ENCODE assay signal across 7 cellular contexts in genomic region chr5:54243483-54244080, GRCh38.
DNase-seq lines count a peak whose midpoint lies in the region; ATAC-seq and TF ChIP-seq lines count a peak whose summit lies in the region.

No MANE protein-coding gene starts in this region.

- H3K36me3 ChIP-seq in DND-41 (ENCODE audit: insufficient read depth, low read length): no peaks in the 10 kb centered on the region
- no peaks in the 10 kb centered on the region for H3K36me3 ChIP-seq in spleen

- peak; percentile 68 for TF ChIP-seq CTCF in DND-41 (IDR thresholded peaks at IDR 0.05; ENCODE audit: borderline replicate concordance, extremely low read depth, low read length, poor library complexity, severe bottlenecking)
- peak; percentile 81 for TF ChIP-seq CTCF in glutamatergic neuron (IDR thresholded peaks at IDR 0.05; ENCODE audit: partially characterized antibody, unreplicated experiment)
- TF ChIP-seq CTCF in spleen (IDR thresholded peaks at IDR 0.05 in 8 of 11, conservative IDR thresholded peaks at IDR 0.05 in 3 of 11): peak; percentile 24 to 75 (median 56)

- no peaks in the 10 kb centered on the region for H3K4me1 Mint-ChIP-seq in activated CD4-positive, alpha-beta T cell treated with anti-CD3 and anti-CD28 coated beads, Interleukin-2, amount 10 ng/mL, durations not matched to agents 24 days and 14 days
- H3K4me1 Mint-ChIP-seq in glutamatergic neuron (ENCODE audit: low read depth, unreplicated experiment): no peaks in the 10 kb centered on the region

- H3K27me3 ChIP-seq in DND-41 (ENCODE audit: insufficient read depth, low read length, poor library complexity) (no peaks in the 10 kb centered on the region), spleen (replicated peaks in 1 of 7) (no peaks in the 10 kb centered on the region)

- no peaks in the 10 kb centered on the region for H3K4me1 ChIP-seq in DND-41 (ENCODE audit: insufficient read depth, low read length)
- peaks cover 0 to 31% (median 16%) of the 10 kb centered on the region in 6 donors for H3K4me1 ChIP-seq in spleen

- TF ChIP-seq POLR2A in spleen (IDR thresholded peaks at IDR 0.05): no peak

- H2AFZ ChIP-seq in DND-41 (ENCODE audit: low read depth, low read length): no peak overlapping the region

- H3K4me3 ChIP-seq in DND-41 (ENCODE audit: low read depth in 1 of 2, low read length in 2 of 2) (no peak overlapping the region), spleen (no peak overlapping the region)

- ATAC-seq in DND-41 (ENCODE audit: insufficient read depth, low read depth) (no peak), GM21367 (IDR thresholded peaks at IDR 0.05; ENCODE audit: unreplicated experiment) (peak; percentile 53), GM19467 (IDR thresholded peaks at IDR 0.05; ENCODE audit: unreplicated experiment) (no peak)

- intact Hi-C loops in activated CD4-positive, alpha-beta T cell treated with anti-CD3 and anti-CD28 coated beads, Interleukin-2, amount 10 ng/mL, durations not matched to agents 24 days and 14 days (cut with micrococcal nuclease): loop anchor here (1.0 kb wide), 2 partner anchors 175 to 246 kb away; no protein-coding TSS in a partner anchor
- intact Hi-C loops in spleen (cut with DNase I; ENCODE audit: low total_unique reads): loop anchor here (10.0 kb wide), 1 partner anchor 241 kb away; no protein-coding TSS in a partner anchor

- no peaks in the 10 kb centered on the region for H3K79me2 ChIP-seq in DND-41 (ENCODE audit: insufficient read depth, low read length)

- no peaks in the 10 kb centered on the region for H4K20me1 ChIP-seq in DND-41 (ENCODE audit: insufficient read depth, low read length)

- H3K9me3 Mint-ChIP-seq in activated CD4-positive, alpha-beta T cell treated with anti-CD3 and anti-CD28 coated beads, Interleukin-2, amount 10 ng/mL, durations not matched to agents 24 days and 14 days: no peaks in the 10 kb centered on the region
- H3K9me3 Mint-ChIP-seq in glutamatergic neuron (ENCODE audit: unreplicated experiment): no peaks in the 10 kb centered on the region

- DNase-seq in DND-41: peak; percentile 13
- peak; percentile 21 for DNase-seq in MV-4-11 (lab: John Stamatoyannopoulos, UW)
- DNase-seq in activated CD4-positive, alpha-beta T cell treated with anti-CD3 and anti-CD28 coated beads, Interleukin-2, amount 10 ng/mL, durations not matched to agents 24 days and 14 days: peak; percentile 77
- DNase-seq in glutamatergic neuron: peak; percentile 49
- no peak for DNase-seq in spleen

- no peak overlapping the region for H3K4me3 Mint-ChIP-seq in activated CD4-positive, alpha-beta T cell treated with anti-CD3 and anti-CD28 coated beads, Interleukin-2, amount 10 ng/mL, durations not matched to agents 24 days and 14 days
- H3K4me3 Mint-ChIP-seq in glutamatergic neuron (ENCODE audit: unreplicated experiment): no peak overlapping the region

- no peak overlapping the region for H3K4me2 ChIP-seq in DND-41 (ENCODE audit: insufficient read depth, low read length)

- no peaks in the 10 kb centered on the region for H3K9me3 ChIP-seq in DND-41 (ENCODE audit: insufficient read depth, low read length, severe bottlenecking)
- no peaks in the 10 kb centered on the region for H3K9me3 ChIP-seq in spleen

- no peaks in the 10 kb centered on the region for H3K36me3 Mint-ChIP-seq in activated CD4-positive, alpha-beta T cell treated with anti-CD3 and anti-CD28 coated beads, Interleukin-2, amount 10 ng/mL, durations not matched to agents 24 days and 14 days (ENCODE audit: low read depth)
- H3K36me3 Mint-ChIP-seq in glutamatergic neuron (ENCODE audit: unreplicated experiment): no peaks in the 10 kb centered on the region

- no peak overlapping the region for H3K27ac Mint-ChIP-seq in activated CD4-positive, alpha-beta T cell treated with anti-CD3 and anti-CD28 coated beads, Interleukin-2, amount 10 ng/mL, durations not matched to agents 24 days and 14 days
- H3K27ac Mint-ChIP-seq in glutamatergic neuron (ENCODE audit: unreplicated experiment): no peak overlapping the region

- WGBS in spleen, 5 donors: 55 to 73% (median 67%) methylated on average over 4 of the region's 4 CpGs

- H3K9ac ChIP-seq in DND-41 (ENCODE audit: low read depth, low read length): no peak overlapping the region

- H3K27me3 Mint-ChIP-seq in activated CD4-positive, alpha-beta T cell treated with anti-CD3 and anti-CD28 coated beads, Interleukin-2, amount 10 ng/mL, durations not matched to agents 24 days and 14 days: peaks cover 5% of the 10 kb centered on the region
- H3K27me3 Mint-ChIP-seq in glutamatergic neuron (ENCODE audit: unreplicated experiment): no peaks in the 10 kb centered on the region

- H3K27ac ChIP-seq in DND-41 (ENCODE audit: low read length) (no peak overlapping the region), spleen (no peak overlapping the region)
